ENCODE assay signal across 36 cellular contexts in the genomic region with DNA sequence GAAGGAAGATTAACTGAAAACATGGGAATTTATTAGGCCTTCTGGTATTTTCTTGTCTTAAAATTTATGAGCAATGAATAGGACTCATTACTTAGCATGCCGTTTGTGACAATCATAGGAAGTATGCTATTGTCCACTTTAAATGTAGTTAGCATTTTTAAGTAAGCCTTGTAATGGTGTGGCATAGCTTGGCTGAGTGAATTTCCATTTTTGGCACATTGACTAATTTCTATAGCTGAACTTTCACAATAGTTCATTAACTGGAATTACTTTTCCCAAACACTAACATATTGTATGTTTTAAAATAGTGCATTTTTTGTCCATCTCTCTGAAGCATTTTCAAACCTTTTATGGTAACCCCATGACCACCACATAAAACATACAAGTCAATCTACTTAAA. TPM values are rescaled to one million over a fixed set of nuclear protein-coding genes. Genes with fewer than 3 reads are reported as not detected.
"Had no signal": no experiment of that assay in that cellular context is flagged by ENCODE, and none has a peak within 500 bp of the region (broad histone marks: within the 10 kb centered on the region; RNA-seq: fewer than 3 reads in every experiment).

No MANE protein-coding gene starts in this region.

- H3K9ac ChIP-seq: KMS-11 had no signal

- DNase-seq: Karpas-422, Kasumi-1, MG63, MM.1S, MV-4-11, NCI-H1048, NCI-H1092, NCI-H1092 treated with DMSO at 0.1 percent for 48 hours, NCI-H1105, NCI-H1105 treated with DMSO at 0.1 percent for 48 hours, NCI-H1417, NCI-H1417 treated with DMSO at 0.1 percent for 48 hours, NCI-H1436, NCI-H1436 treated with DMSO at 0.1 percent for 48 hours, NCI-H146, NCI-H1694, NCI-H1694 treated with DMSO at 0.1 percent for 48 hours, NCI-H187, NCI-H187 treated with DMSO at 0.1 percent for 48 hours, NCI-H1930, NCI-H2029, NCI-H2029 treated with DMSO at 0.1 percent for 48 hours, NCI-H2081, NCI-H2081 treated with DMSO at 0.1 percent for 48 hours, NCI-H2107, NCI-H2171, NCI-H2171 treated with DMSO at 0.1 percent for 48 hours, NCI-H2227 treated with DMSO at 0.1 percent for 48 hours, NCI-H226, NCI-H345, NCI-H446, NCI-H446 treated with DMSO at 0.1 percent for 48 hours, NCI-H510A had no signal

- H3K9me3 ChIP-seq: MG63 had no signal

- H3K36me3 ChIP-seq: MG63 had no signal

- H3K27me3 ChIP-seq: MG63 had no signal

- H3K4me3 ChIP-seq: MG63 had no signal

- H3K27ac ChIP-seq: KMS-11 had no signal

- H3K4me2 ChIP-seq: KMS-11 had no signal

RNA-seq across cellular contexts. Expression of a gene that starts 15.7 kb away (rescaled TPM):
- total RNA-seq: LHCN-M2, MCF 10A had no signal
